In the genomic region with DNA sequence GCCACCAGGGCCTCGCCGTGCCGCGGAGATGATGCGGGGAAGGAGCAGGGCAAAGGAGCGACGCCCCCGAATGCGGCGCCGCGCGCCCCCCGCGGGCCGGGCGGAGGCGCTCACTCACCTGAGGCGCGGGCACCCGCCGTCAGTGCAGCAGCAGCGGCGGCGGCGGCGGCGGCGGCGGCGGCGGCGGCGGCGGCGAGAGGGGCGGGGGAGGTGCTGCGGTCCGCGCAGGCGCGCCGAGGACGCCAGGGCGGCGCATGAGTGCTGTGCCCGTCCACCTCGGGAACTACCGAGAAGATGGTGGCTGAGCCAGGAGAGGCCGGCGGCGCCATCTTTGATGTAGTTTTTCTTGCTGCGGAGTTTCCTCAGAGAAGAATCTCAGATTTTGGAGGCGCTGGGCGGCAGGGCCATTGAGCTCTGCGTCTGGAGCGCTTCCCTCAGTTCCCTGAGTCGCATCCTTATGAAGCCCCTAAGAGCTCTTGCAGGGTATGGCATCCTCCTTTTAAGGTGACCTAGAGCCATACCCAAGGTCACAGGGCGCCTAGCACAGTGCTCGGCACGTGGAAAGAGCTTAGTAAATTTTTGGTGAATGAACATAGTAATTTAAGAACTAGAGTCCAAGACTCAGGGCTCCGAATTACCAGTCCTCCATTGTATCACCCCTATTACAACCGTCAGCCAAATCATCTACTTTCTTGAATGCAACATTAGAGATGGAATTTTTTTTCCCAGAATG, we compare ENCODE assay signal across 1 cellular context.
TF ChIP-seq lines count a peak whose summit lies in the region.

A gene (minus strand): TSS at position 164 of the 733 bp plus-strand sequence. CDS start 24,355 bp downstream, outside the sequence.

TF ChIP-seq in GM12878, 131 proteins besides CTCF, POLR2A, EP300 and RAD21 (continued from another document):
- TF ChIP-seq, protein P1, sequence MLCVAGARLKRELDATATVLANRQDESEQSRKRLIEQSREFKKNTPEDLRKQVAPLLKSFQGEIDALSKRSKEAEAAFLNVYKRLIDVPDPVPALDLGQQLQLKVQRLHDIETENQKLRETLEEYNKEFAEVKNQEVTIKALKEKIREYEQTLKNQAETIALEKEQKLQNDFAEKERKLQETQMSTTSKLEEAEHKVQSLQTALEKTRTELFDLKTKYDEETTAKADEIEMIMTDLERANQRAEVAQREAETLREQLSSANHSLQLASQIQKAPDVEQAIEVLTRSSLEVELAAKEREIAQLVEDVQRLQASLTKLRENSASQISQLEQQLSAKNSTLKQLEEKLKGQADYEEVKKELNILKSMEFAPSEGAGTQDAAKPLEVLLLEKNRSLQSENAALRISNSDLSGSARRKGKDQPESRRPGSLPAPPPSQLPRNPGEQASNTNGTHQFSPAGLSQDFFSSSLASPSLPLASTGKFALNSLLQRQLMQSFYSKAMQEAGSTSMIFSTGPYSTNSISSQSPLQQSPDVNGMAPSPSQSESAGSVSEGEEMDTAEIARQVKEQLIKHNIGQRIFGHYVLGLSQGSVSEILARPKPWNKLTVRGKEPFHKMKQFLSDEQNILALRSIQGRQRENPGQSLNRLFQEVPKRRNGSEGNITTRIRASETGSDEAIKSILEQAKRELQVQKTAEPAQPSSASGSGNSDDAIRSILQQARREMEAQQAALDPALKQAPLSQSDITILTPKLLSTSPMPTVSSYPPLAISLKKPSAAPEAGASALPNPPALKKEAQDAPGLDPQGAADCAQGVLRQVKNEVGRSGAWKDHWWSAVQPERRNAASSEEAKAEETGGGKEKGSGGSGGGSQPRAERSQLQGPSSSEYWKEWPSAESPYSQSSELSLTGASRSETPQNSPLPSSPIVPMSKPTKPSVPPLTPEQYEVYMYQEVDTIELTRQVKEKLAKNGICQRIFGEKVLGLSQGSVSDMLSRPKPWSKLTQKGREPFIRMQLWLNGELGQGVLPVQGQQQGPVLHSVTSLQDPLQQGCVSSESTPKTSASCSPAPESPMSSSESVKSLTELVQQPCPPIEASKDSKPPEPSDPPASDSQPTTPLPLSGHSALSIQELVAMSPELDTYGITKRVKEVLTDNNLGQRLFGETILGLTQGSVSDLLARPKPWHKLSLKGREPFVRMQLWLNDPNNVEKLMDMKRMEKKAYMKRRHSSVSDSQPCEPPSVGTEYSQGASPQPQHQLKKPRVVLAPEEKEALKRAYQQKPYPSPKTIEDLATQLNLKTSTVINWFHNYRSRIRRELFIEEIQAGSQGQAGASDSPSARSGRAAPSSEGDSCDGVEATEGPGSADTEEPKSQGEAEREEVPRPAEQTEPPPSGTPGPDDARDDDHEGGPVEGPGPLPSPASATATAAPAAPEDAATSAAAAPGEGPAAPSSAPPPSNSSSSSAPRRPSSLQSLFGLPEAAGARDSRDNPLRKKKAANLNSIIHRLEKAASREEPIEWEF (IDR thresholded peaks at IDR 0.05; ENCODE audit: insufficient replicate concordance, low read depth, low read length): no peak
- no peak for TF ChIP-seq SMAD1 (IDR thresholded peaks at IDR 0.05; ENCODE audit: low read depth, partially characterized antibody)
- peak; percentile 51; the same call in 1 of the 2 replicates for TF ChIP-seq POLR2AphosphoS5 (IDR thresholded peaks at IDR 0.05; ENCODE audit: low read length)
- TF ChIP-seq RFX5 (IDR thresholded peaks at IDR 0.05; ENCODE audit: low read depth, low read length): no peak
- TF ChIP-seq, protein P2, sequence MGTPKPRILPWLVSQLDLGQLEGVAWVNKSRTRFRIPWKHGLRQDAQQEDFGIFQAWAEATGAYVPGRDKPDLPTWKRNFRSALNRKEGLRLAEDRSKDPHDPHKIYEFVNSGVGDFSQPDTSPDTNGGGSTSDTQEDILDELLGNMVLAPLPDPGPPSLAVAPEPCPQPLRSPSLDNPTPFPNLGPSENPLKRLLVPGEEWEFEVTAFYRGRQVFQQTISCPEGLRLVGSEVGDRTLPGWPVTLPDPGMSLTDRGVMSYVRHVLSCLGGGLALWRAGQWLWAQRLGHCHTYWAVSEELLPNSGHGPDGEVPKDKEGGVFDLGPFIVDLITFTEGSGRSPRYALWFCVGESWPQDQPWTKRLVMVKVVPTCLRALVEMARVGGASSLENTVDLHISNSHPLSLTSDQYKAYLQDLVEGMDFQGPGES (IDR thresholded peaks at IDR 0.05): no peak
- TF ChIP-seq HDAC6 (IDR thresholded peaks at IDR 0.05; ENCODE audit: unreplicated experiment): no peak
- TF ChIP-seq EED (IDR thresholded peaks at IDR 0.05; ENCODE audit: low read depth): no peak
- TF ChIP-seq DPF2 (IDR thresholded peaks at IDR 0.05): no peak
- TF ChIP-seq, protein P3, sequence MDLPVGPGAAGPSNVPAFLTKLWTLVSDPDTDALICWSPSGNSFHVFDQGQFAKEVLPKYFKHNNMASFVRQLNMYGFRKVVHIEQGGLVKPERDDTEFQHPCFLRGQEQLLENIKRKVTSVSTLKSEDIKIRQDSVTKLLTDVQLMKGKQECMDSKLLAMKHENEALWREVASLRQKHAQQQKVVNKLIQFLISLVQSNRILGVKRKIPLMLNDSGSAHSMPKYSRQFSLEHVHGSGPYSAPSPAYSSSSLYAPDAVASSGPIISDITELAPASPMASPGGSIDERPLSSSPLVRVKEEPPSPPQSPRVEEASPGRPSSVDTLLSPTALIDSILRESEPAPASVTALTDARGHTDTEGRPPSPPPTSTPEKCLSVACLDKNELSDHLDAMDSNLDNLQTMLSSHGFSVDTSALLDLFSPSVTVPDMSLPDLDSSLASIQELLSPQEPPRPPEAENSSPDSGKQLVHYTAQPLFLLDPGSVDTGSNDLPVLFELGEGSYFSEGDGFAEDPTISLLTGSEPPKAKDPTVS (IDR thresholded peaks at IDR 0.05; ENCODE audit: low read depth, low read length): no peak
- no peak for TF ChIP-seq TBL1XR1 (IDR thresholded peaks at IDR 0.05; ENCODE audit: low read depth, low read length)
- no peak for TF ChIP-seq WRNIP1 (IDR thresholded peaks at IDR 0.05; ENCODE audit: borderline replicate concordance, low read depth, low read length)
- peak; percentile 48; the same call in 1 of the 2 replicates for TF ChIP-seq SREBF1 (IDR thresholded peaks at IDR 0.05; ENCODE audit: low read length)
- TF ChIP-seq MYB (IDR thresholded peaks at IDR 0.05; ENCODE audit: borderline replicate concordance, low read depth, low read length): no peak
- TF ChIP-seq KLF5 (IDR thresholded peaks at IDR 0.05; ENCODE audit: partially characterized antibody): no peak
- no peak for TF ChIP-seq RBBP5 (conservative IDR thresholded peaks at IDR 0.05)
